1 cellular context compared by ENCODE assay signal in the genomic region with DNA sequence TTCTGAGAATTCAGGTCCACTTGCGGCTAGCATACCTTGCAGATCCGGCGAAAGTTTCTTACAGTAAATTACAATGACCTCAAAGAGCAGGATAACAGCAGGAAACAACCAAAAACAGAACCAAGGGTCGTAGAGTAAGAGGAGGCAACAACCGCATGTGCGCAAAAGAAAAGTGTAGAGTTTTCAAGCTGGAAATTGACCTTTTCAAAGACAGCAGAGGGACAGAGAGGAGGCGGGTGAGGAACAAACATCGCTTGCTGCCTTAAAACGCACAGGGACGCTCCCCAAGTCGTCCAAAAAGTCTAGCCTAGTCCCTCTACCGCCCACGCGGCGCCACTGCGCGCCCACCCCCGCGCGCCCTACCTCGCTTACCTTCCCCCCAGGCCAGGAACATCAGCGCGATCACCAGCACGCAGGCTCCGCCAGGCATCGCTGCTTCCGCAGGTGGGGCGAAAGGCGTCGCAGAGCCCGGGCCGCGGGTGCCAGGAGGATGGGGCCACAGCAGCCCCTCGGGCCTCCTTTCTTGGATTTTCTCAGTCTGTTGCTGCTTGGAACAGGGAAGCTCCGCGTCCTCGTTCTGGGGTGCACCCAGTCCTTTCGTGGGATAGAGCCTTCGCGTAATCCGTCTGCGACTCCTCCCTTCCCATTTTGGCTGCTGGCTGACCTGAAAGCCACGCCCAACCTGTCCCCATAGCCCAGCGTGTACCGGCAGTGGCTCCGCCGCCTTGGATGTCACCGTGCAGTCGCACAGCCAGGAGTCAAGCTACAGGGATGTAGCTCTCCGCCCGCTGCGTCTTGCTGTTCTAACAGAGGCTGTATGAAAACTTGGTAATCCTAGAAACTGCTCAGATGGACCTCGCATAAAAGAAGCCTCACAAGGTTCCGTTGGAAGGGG.
TF ChIP-seq lines count a peak whose summit lies in the region.

A gene (minus strand): TSS at position 579 of the 895 bp plus-strand sequence. CDS start 149 bp downstream, at position 430.

TF ChIP-seq in HEK293, 187 proteins besides CTCF, POLR2A, EP300 and RAD21 (continued from another document and continues in another):
- TF ChIP-seq, protein P1, sequence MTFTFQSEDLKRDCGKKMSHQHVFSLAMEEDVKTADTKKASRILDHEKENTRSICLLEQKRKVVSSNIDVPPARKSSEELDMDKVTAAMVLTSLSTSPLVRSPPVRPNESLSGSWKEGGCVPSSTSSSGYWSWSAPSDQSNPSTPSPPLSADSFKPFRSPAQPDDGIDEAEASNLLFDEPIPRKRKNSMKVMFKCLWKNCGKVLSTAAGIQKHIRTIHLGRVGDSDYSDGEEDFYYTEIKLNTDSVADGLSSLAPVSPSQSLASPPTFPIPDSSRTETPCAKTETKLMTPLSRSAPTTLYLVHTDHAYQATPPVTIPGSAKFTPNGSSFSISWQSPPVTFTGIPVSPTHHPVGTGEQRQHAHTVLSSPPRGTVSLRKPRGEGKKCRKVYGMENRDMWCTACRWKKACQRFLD (tag by site-specific recombination; IDR thresholded peaks at IDR 0.05) = no peak
- TF ChIP-seq KLF16 (tag by site-specific recombination; IDR thresholded peaks at IDR 0.05) (0 out of 2 replicates have a peak, but pooled peaks have one; percentile 26), ZEB2 (tag by site-specific recombination; IDR thresholded peaks at IDR 0.05) (0 out of 2 replicates have a peak, but pooled peaks have one; percentile 21), KLF1 (tag by site-specific recombination; IDR thresholded peaks at IDR 0.05) (0 out of 2 replicates have a peak, but pooled peaks have one; percentile 41), EGR2 (tag by site-specific recombination; IDR thresholded peaks at IDR 0.05; ENCODE audit: low read depth) (peak; percentile 84), ZFHX2 (tag by site-specific recombination; conservative IDR thresholded peaks at IDR 0.05) (peak; percentile 86), ZNF23 (tag by site-specific recombination; IDR thresholded peaks at IDR 0.05; ENCODE audit: borderline replicate concordance) (no peak), ZNF791 (tag by site-specific recombination; IDR thresholded peaks at IDR 0.05) (no peak), ZNF473 (tag by site-specific recombination; IDR thresholded peaks at IDR 0.05) (no peak), ZNF677 (tag by site-specific recombination; IDR thresholded peaks at IDR 0.05) (no peak), OVOL3 (tag by site-specific recombination; IDR thresholded peaks at IDR 0.05) (no peak), ZNF2 (tag by site-specific recombination; IDR thresholded peaks at IDR 0.05) (0 out of 2 replicates have a peak, but pooled peaks have one; percentile 28), ZNF843 (tag by site-specific recombination; IDR thresholded peaks at IDR 0.05) (no peak), ZNF140 (tag by site-specific recombination; IDR thresholded peaks at IDR 0.05) (no peak), ZFP3 (tag by site-specific recombination; IDR thresholded peaks at IDR 0.05; ENCODE audit: low read depth) (no peak), ZNF76 (tag by site-specific recombination; IDR thresholded peaks at IDR 0.05; ENCODE audit: borderline replicate concordance, low read depth) (no peak), ZNF239 (tag by site-specific recombination; IDR thresholded peaks at IDR 0.05) (no peak), ZNF37A (tag by site-specific recombination; IDR thresholded peaks at IDR 0.05) (no peak), ZBTB8A (tag by site-specific recombination; IDR thresholded peaks at IDR 0.05) (peak; percentile 88), ZNF214 (tag by site-specific recombination; IDR thresholded peaks at IDR 0.05; ENCODE audit: borderline replicate concordance) (no peak), ZBTB7A (tag by site-specific recombination; IDR thresholded peaks at IDR 0.05; ENCODE audit: low read depth) (no peak), YY1 (tag by site-specific recombination; IDR thresholded peaks at IDR 0.05) (no peak), ZNF366 (tag by site-specific recombination; conservative IDR thresholded peaks at IDR 0.05) (no peak), ZNF529 (tag by site-specific recombination; IDR thresholded peaks at IDR 0.05; ENCODE audit: insufficient replicate concordance) (no peak), YY2 (tag by site-specific recombination; IDR thresholded peaks at IDR 0.05) (no peak), GLIS2 (tag by site-specific recombination; IDR thresholded peaks at IDR 0.05) (peak; percentile 70; the same call in 1 of the 2 replicates), ZNF48 (tag by site-specific recombination; IDR thresholded peaks at IDR 0.05) (no peak), ZNF223 (tag by site-specific recombination; IDR thresholded peaks at IDR 0.05) (no peak), ZNF792 (tag by site-specific recombination; IDR thresholded peaks at IDR 0.05) (0 out of 2 replicates have a peak, but pooled peaks have one; percentile 32), ZNF175 (tag by site-specific recombination; IDR thresholded peaks at IDR 0.05) (no peak), ZFP41 (tag by site-specific recombination; IDR thresholded peaks at IDR 0.05; ENCODE audit: borderline replicate concordance) (no peak), GFI1B (tag by site-specific recombination; IDR thresholded peaks at IDR 0.05) (no peak), SP3 (tag by site-specific recombination; IDR thresholded peaks at IDR 0.05) (peak; percentile 57; the same call in 1 of the 2 replicates), ZNF501 (tag by site-specific recombination; IDR thresholded peaks at IDR 0.05) (peak; percentile 45; the same call in 1 of the 2 replicates), GLI2 (tag by site-specific recombination; IDR thresholded peaks at IDR 0.05; ENCODE audit: borderline replicate concordance, low read depth) (no peak), GLIS1 (tag by site-specific recombination; IDR thresholded peaks at IDR 0.05) (no peak; the same call in 1 of the 2 replicates), ZSCAN30 (tag by site-specific recombination; IDR thresholded peaks at IDR 0.05) (0 out of 2 replicates have a peak, but pooled peaks have one; percentile 42), ZNF600 (tag by site-specific recombination; IDR thresholded peaks at IDR 0.05) (0 out of 2 replicates have a peak, but pooled peaks have one; percentile 9), ZNF202 (tag by site-specific recombination; IDR thresholded peaks at IDR 0.05; ENCODE audit: borderline replicate concordance) (no peak), ZNF132 (tag by site-specific recombination; IDR thresholded peaks at IDR 0.05; ENCODE audit: borderline replicate concordance) (no peak), MZF1 (tag by site-specific recombination; IDR thresholded peaks at IDR 0.05; ENCODE audit: borderline replicate concordance) (no peak), KLF10 (tag by site-specific recombination; IDR thresholded peaks at IDR 0.05) (no peak), ZBTB48 (tag by site-specific recombination; IDR thresholded peaks at IDR 0.05) (no peak; the same call in 1 of the 2 replicates), MYNN (tag by site-specific recombination; IDR thresholded peaks at IDR 0.05; ENCODE audit: borderline replicate concordance) (no peak), SALL2 (tag by site-specific recombination; IDR thresholded peaks at IDR 0.05; ENCODE audit: borderline replicate concordance) (no peak), ZNF274 (IDR thresholded peaks at IDR 0.05; ENCODE audit: low read length) (no peak), ZNF274 (tag by site-specific recombination; IDR thresholded peaks at IDR 0.05; ENCODE audit: borderline replicate concordance) (no peak), ZNF624 (tag by site-specific recombination; IDR thresholded peaks at IDR 0.05) (no peak), BCL11B (tag by site-specific recombination; IDR thresholded peaks at IDR 0.05; ENCODE audit: low read depth) (no peak), ZBTB20 (tag by site-specific recombination; IDR thresholded peaks at IDR 0.05) (peak; percentile 91)
- TF ChIP-seq, protein P2, sequence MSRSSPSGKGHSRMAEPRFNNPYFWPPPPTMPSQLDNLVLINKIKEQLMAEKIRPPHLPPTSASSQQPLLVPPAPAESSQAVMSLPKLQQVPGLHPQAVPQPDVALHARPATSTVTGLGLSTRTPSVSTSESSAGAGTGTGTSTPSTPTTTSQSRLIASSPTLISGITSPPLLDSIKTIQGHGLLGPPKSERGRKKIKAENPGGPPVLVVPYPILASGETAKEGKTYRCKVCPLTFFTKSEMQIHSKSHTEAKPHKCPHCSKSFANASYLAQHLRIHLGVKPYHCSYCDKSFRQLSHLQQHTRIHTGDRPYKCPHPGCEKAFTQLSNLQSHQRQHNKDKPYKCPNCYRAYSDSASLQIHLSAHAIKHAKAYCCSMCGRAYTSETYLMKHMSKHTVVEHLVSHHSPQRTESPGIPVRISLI (tag by site-specific recombination; IDR thresholded peaks at IDR 0.05) = no peak
- TF ChIP-seq, protein P3, sequence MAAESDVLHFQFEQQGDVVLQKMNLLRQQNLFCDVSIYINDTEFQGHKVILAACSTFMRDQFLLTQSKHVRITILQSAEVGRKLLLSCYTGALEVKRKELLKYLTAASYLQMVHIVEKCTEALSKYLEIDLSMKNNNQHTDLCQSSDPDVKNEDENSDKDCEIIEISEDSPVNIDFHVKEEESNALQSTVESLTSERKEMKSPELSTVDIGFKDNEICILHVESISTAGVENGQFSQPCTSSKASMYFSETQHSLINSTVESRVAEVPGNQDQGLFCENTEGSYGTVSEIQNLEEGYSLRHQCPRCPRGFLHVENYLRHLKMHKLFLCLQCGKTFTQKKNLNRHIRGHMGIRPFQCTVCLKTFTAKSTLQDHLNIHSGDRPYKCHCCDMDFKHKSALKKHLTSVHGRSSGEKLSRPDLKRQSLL (tag by site-specific recombination; IDR thresholded peaks at IDR 0.05) = no peak
- TF ChIP-seq, protein P4, sequence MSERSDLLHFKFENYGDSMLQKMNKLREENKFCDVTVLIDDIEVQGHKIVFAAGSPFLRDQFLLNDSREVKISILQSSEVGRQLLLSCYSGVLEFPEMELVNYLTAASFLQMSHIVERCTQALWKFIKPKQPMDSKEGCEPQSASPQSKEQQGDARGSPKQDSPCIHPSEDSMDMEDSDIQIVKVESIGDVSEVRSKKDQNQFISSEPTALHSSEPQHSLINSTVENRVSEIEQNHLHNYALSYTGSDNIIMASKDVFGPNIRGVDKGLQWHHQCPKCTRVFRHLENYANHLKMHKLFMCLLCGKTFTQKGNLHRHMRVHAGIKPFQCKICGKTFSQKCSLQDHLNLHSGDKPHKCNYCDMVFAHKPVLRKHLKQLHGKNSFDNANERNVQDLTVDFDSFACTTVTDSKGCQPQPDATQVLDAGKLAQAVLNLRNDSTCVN (tag by site-specific recombination; optimal IDR thresholded peaks at IDR 0.05) = peak; percentile 93
- TF ChIP-seq, protein P5, sequence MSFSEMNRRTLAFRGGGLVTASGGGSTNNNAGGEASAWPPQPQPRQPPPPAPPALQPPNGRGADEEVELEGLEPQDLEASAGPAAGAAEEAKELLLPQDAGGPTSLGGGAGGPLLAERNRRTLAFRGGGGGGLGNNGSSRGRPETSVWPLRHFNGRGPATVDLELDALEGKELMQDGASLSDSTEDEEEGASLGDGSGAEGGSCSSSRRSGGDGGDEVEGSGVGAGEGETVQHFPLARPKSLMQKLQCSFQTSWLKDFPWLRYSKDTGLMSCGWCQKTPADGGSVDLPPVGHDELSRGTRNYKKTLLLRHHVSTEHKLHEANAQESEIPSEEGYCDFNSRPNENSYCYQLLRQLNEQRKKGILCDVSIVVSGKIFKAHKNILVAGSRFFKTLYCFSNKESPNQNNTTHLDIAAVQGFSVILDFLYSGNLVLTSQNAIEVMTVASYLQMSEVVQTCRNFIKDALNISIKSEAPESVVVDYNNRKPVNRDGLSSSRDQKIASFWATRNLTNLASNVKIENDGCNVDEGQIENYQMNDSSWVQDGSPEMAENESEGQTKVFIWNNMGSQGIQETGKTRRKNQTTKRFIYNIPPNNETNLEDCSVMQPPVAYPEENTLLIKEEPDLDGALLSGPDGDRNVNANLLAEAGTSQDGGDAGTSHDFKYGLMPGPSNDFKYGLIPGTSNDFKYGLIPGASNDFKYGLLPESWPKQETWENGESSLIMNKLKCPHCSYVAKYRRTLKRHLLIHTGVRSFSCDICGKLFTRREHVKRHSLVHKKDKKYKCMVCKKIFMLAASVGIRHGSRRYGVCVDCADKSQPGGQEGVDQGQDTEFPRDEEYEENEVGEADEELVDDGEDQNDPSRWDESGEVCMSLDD (tag by site-specific recombination; IDR thresholded peaks at IDR 0.05) = peak; percentile 52; the same call in 1 of the 2 replicates
- TF ChIP-seq, protein P6, sequence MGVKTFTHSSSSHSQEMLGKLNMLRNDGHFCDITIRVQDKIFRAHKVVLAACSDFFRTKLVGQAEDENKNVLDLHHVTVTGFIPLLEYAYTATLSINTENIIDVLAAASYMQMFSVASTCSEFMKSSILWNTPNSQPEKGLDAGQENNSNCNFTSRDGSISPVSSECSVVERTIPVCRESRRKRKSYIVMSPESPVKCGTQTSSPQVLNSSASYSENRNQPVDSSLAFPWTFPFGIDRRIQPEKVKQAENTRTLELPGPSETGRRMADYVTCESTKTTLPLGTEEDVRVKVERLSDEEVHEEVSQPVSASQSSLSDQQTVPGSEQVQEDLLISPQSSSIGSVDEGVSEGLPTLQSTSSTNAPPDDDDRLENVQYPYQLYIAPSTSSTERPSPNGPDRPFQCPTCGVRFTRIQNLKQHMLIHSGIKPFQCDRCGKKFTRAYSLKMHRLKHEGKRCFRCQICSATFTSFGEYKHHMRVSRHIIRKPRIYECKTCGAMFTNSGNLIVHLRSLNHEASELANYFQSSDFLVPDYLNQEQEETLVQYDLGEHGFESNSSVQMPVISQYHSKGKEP (tag by site-specific recombination; IDR thresholded peaks at IDR 0.05) = no peak
- TF ChIP-seq, protein P7, sequence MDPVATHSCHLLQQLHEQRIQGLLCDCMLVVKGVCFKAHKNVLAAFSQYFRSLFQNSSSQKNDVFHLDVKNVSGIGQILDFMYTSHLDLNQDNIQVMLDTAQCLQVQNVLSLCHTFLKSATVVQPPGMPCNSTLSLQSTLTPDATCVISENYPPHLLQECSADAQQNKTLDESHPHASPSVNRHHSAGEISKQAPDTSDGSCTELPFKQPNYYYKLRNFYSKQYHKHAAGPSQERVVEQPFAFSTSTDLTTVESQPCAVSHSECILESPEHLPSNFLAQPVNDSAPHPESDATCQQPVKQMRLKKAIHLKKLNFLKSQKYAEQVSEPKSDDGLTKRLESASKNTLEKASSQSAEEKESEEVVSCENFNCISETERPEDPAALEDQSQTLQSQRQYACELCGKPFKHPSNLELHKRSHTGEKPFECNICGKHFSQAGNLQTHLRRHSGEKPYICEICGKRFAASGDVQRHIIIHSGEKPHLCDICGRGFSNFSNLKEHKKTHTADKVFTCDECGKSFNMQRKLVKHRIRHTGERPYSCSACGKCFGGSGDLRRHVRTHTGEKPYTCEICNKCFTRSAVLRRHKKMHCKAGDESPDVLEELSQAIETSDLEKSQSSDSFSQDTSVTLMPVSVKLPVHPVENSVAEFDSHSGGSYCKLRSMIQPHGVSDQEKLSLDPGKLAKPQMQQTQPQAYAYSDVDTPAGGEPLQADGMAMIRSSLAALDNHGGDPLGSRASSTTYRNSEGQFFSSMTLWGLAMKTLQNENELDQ (tag by site-specific recombination; IDR thresholded peaks at IDR 0.05; ENCODE audit: low read depth) = no peak
- TF ChIP-seq, protein P8, sequence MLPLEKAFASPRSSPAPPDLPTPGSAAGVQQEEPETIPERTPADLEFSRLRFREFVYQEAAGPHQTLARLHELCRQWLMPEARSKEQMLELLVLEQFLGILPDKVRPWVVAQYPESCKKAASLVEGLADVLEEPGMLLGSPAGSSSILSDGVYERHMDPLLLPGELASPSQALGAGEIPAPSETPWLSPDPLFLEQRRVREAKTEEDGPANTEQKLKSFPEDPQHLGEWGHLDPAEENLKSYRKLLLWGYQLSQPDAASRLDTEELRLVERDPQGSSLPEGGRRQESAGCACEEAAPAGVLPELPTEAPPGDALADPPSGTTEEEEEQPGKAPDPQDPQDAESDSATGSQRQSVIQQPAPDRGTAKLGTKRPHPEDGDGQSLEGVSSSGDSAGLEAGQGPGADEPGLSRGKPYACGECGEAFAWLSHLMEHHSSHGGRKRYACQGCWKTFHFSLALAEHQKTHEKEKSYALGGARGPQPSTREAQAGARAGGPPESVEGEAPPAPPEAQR (tag by site-specific recombination; IDR thresholded peaks at IDR 0.05) = no peak
